In genomic region chrX:151722241-151722846, GRCh38 we compare ENCODE assay signal across 10 cellular contexts. TPM values are rescaled to one million over a fixed set of nuclear protein-coding genes. Genes with fewer than 3 reads are reported as not detected.
DNase-seq lines count a peak whose midpoint lies in the region; ATAC-seq and TF ChIP-seq lines count a peak whose summit lies in the region.
"Had no signal": no experiment of that assay in that cellular context is flagged by ENCODE, and none has a peak within 500 bp of the region (broad histone marks: within the 10 kb centered on the region; RNA-seq: fewer than 3 reads in every experiment).

No MANE protein-coding gene starts in this region.

- peak; percentile 10 for DNase-seq in NCI-H69 (lab: John Stamatoyannopoulos, UW)
- DNase-seq in glutamatergic neuron, result peak; percentile 70
- DNase-seq in retinal pigment epithelial cell (ENCODE audit: low read depth), result no peak
- no peak for DNase-seq in stimulated activated naive CD4-positive, alpha-beta T cell treated with Interleukin-2 at 50 U/mL for 16 hours (lab: John Stamatoyannopoulos, UW)
- DNase-seq in foreskin melanocyte, result no peak
- no peak for DNase-seq in activated gamma-delta T cell (lab: John Stamatoyannopoulos, UW)
- DNase-seq: activated effector memory CD4-positive, alpha-beta T cell treated with anti-CD3 and anti-CD28 coated beads, Interleukin-2, amount 50 U/mL, for 16 hours; stimulated activated CD4-positive, alpha-beta T cell treated with anti-CD3 and anti-CD28 coated beads, Interleukin-4, amount 100 ng/mL, for 4 hours had no signal

- H3K27ac Mint-ChIP-seq in glutamatergic neuron (ENCODE audit: unreplicated experiment), result no peak overlapping the region

- H3K27me3 Mint-ChIP-seq in glutamatergic neuron (ENCODE audit: unreplicated experiment), result no peaks in the 10 kb centered on the region

- H3K4me3 Mint-ChIP-seq in glutamatergic neuron (ENCODE audit: unreplicated experiment), result no peak overlapping the region

- peaks cover 1% of the 10 kb centered on the region for H3K9me3 Mint-ChIP-seq in glutamatergic neuron (ENCODE audit: unreplicated experiment)

- H3K4me1 Mint-ChIP-seq in glutamatergic neuron (ENCODE audit: low read depth, unreplicated experiment), result no peaks in the 10 kb centered on the region

- no peak overlapping the region for H3K4me3 ChIP-seq in GM12875 (ENCODE audit: low read depth, low read length)
- H3K4me3 ChIP-seq in retinal pigment epithelial cell (ENCODE audit: low read length), result no peak overlapping the region

- no peak for ATAC-seq in GM21360 (IDR thresholded peaks at IDR 0.05; ENCODE audit: unreplicated experiment)

- TF ChIP-seq CTCF in GM12875 (IDR thresholded peaks at IDR 0.05; ENCODE audit: borderline replicate concordance, insufficient read depth, low read depth, low read length), result peak; percentile 52
- TF ChIP-seq CTCF in glutamatergic neuron (IDR thresholded peaks at IDR 0.05; ENCODE audit: partially characterized antibody, unreplicated experiment), result peak; percentile 25
- peak; percentile 68 for TF ChIP-seq CTCF in retinal pigment epithelial cell (conservative IDR thresholded peaks at IDR 0.05; ENCODE audit: low read depth, low read length)

- H3K36me3 Mint-ChIP-seq in glutamatergic neuron (ENCODE audit: unreplicated experiment), result no peaks in the 10 kb centered on the region

RNA-seq across cellular contexts. Expression of gene FATE1, which starts 6.5 kb away (rescaled TPM):
- total RNA-seq in glutamatergic neuron (ENCODE audit: unreplicated experiment), result not detected

RNA-seq across cellular contexts. Expression of gene CNGA2, which starts 12.2 kb away (rescaled TPM):
- not detected for total RNA-seq in glutamatergic neuron (ENCODE audit: unreplicated experiment)

RNA-seq across cellular contexts. Expression of gene PRRG3, which starts 27.1 kb away (rescaled TPM):
- total RNA-seq in glutamatergic neuron (ENCODE audit: unreplicated experiment), result 2.0 TPM

Comparison
In these comparisons a context has a peak if more than half of its experiments do, and no peak if none do; other contexts are left out.
1. DNase-seq: peak in NCI-H69 (single experiment) and glutamatergic neuron (single experiment); none in retinal pigment epithelial cell (single experiment), stimulated activated naive CD4-positive, alpha-beta T cell treated with Interleukin-2 at 50 U/mL for 16 hours (single experiment), foreskin melanocyte (single experiment) and activated gamma-delta T cell (single experiment).
2. Peak in every context shown above with its lines, with median percentiles within 50 percentile points of each other: CTCF ChIP-seq.